Comparison of ENCODE assay signal across 1 cellular context in the genomic region with DNA sequence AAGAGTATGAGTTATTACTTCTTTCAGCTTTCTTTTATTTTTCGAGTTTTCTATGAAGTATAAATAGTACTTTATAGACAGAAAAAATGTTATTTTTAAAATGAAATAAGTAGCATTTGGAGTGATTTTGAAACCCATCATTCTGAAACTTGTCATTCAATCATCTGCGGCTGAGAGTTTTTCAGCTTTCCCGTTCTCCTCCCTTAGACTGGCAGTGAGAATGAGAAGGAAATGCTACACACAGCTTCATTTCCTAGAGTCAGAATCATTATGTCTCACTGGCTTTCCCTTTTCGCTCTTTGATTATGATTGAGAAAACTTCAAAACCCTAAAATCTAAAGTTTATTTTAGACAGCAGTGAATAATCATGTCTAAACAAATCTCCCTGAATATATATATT.
TF ChIP-seq lines count a peak whose summit lies in the region.

No MANE protein-coding gene starts in this region.

TF ChIP-seq in endothelial cell of umbilical vein, 7 proteins besides CTCF, POLR2A, EP300 and RAD21 (continued from another document):
- TF ChIP-seq GATA2 (IDR thresholded peaks at IDR 0.05; ENCODE audit: insufficient read depth, insufficient read length, low read depth, low read length): no peak
